In the genomic region with DNA sequence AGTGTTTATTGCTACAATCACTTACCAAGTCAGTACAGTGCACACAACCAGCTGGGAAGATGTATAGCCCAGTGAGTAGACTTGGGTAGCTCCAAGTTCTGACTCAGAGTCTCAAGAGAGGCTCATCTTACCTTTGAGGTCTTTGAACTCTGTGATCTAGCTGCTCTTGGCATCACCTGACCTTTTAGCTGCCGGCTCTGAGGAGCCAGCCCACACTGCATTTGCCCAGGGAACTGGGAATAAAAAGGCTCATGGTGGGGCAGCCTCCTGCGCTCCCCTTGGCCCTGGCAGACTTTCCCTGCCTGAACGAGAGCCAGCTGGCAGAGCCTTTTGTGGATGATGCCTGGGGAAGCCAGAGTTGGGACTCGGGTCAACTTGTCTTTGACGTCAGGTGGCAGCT, we compare ENCODE assay signal across 2 cellular contexts.
TF ChIP-seq lines count a peak whose summit lies in the region.

No MANE protein-coding gene starts in this region.

TF ChIP-seq in SK-N-SH treated with all-trans-retinoic acid at 6 μM for 48 hours, 23 proteins besides CTCF, POLR2A, EP300 and RAD21 (continued from another document):
- TF ChIP-seq, protein P1, sequence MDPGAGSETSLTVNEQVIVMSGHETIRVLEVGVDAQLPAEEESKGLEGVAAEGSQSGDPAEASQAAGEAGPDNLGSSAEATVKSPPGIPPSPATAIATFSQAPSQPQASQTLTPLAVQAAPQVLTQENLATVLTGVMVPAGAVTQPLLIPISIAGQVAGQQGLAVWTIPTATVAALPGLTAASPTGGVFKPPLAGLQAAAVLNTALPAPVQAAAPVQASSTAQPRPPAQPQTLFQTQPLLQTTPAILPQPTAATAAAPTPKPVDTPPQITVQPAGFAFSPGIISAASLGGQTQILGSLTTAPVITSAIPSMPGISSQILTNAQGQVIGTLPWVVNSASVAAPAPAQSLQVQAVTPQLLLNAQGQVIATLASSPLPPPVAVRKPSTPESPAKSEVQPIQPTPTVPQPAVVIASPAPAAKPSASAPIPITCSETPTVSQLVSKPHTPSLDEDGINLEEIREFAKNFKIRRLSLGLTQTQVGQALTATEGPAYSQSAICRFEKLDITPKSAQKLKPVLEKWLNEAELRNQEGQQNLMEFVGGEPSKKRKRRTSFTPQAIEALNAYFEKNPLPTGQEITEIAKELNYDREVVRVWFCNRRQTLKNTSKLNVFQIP (CRISPR knock-in tag; IDR thresholded peaks at IDR 0.05; ENCODE audit: borderline replicate concordance, low read depth): no peak
- no peak for TF ChIP-seq ZC3H10 (CRISPR knock-in tag; IDR thresholded peaks at IDR 0.05)
- TF ChIP-seq, protein P2, sequence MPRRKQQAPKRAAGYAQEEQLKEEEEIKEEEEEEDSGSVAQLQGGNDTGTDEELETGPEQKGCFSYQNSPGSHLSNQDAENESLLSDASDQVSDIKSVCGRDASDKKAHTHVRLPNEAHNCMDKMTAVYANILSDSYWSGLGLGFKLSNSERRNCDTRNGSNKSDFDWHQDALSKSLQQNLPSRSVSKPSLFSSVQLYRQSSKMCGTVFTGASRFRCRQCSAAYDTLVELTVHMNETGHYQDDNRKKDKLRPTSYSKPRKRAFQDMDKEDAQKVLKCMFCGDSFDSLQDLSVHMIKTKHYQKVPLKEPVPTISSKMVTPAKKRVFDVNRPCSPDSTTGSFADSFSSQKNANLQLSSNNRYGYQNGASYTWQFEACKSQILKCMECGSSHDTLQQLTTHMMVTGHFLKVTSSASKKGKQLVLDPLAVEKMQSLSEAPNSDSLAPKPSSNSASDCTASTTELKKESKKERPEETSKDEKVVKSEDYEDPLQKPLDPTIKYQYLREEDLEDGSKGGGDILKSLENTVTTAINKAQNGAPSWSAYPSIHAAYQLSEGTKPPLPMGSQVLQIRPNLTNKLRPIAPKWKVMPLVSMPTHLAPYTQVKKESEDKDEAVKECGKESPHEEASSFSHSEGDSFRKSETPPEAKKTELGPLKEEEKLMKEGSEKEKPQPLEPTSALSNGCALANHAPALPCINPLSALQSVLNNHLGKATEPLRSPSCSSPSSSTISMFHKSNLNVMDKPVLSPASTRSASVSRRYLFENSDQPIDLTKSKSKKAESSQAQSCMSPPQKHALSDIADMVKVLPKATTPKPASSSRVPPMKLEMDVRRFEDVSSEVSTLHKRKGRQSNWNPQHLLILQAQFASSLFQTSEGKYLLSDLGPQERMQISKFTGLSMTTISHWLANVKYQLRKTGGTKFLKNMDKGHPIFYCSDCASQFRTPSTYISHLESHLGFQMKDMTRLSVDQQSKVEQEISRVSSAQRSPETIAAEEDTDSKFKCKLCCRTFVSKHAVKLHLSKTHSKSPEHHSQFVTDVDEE (CRISPR knock-in tag; IDR thresholded peaks at IDR 0.05): no peak
- no peak for TF ChIP-seq TCF4 (CRISPR knock-in tag; IDR thresholded peaks at IDR 0.05; ENCODE audit: borderline replicate concordance)
- no peak for TF ChIP-seq ZNF8 (CRISPR knock-in tag; IDR thresholded peaks at IDR 0.05)
- no peak for TF ChIP-seq PPARA (CRISPR knock-in tag; IDR thresholded peaks at IDR 0.05; ENCODE audit: borderline replicate concordance)
- TF ChIP-seq ZNF70 (CRISPR knock-in tag; IDR thresholded peaks at IDR 0.05): no peak
- TF ChIP-seq RARB (CRISPR knock-in tag; IDR thresholded peaks at IDR 0.05): no peak
- TF ChIP-seq ISL1 (CRISPR knock-in tag; IDR thresholded peaks at IDR 0.05): no peak
- no peak for TF ChIP-seq ZNF565 (CRISPR knock-in tag; conservative IDR thresholded peaks at IDR 0.05; ENCODE audit: low read depth)
- TF ChIP-seq, protein P3, sequence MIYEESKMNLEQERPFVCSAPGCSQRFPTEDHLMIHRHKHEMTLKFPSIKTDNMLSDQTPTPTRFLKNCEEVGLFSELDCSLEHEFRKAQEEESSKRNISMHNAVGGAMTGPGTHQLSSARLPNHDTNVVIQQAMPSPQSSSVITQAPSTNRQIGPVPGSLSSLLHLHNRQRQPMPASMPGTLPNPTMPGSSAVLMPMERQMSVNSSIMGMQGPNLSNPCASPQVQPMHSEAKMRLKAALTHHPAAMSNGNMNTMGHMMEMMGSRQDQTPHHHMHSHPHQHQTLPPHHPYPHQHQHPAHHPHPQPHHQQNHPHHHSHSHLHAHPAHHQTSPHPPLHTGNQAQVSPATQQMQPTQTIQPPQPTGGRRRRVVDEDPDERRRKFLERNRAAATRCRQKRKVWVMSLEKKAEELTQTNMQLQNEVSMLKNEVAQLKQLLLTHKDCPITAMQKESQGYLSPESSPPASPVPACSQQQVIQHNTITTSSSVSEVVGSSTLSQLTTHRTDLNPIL (CRISPR knock-in tag; IDR thresholded peaks at IDR 0.05; ENCODE audit: low read depth): no peak

TF ChIP-seq in SK-N-SH, 30 proteins besides CTCF, POLR2A, EP300 and RAD21 (continued from another document):
- TF ChIP-seq NRF1 (IDR thresholded peaks at IDR 0.05; ENCODE audit: low read depth, low read length): no peak
